ENCODE assay signal across 24 cellular contexts in genomic region chr14:101411151-101411550, GRCh38.
DNase-seq lines count a peak whose midpoint lies in the region; ATAC-seq, FAIRE-seq and TF ChIP-seq lines count a peak whose summit lies in the region.
"Had no signal": no experiment of that assay in that cellular context is flagged by ENCODE, and none has a peak within 500 bp of the region (broad histone marks: within the 10 kb centered on the region; RNA-seq: fewer than 3 reads in every experiment).

No MANE protein-coding gene starts in this region.

- no peak overlapping the region for H2AFZ ChIP-seq in HCT116 (ENCODE audit: low read depth, low read length, poor library complexity, severe bottlenecking)

- RAD21 ChIA-PET in HCT116 (lab: Charles Lee; ENCODE audit: low non-redundant PET in 1 of 2, low total read pairs in 2 of 2, uncharacterized antibody in 2 of 2, unreplicated experiment in 2 of 2), result no interaction called here

- H3K9me2 ChIP-seq in HCT116 (ENCODE audit: insufficient read depth), result no peaks in the 10 kb centered on the region

- no peaks in the 10 kb centered on the region for H3K9me3 ChIP-seq in HCT116 (ENCODE audit: control insufficient read depth in 1 of 2, insufficient read depth in 1 of 2, low read depth in 1 of 2, low read length in 2 of 2)
- no peaks in the 10 kb centered on the region for H3K9me3 ChIP-seq in vagina
- H3K9me3 ChIP-seq: BLaER1 treated with 17β-estradiol and CSF1 and Interleukin-3, amounts not matched to agents 10 nM and 100 nM had no signal

- intact Hi-C loops in HCT116 (cut with micrococcal nuclease), result no loop called here
- intact Hi-C loops in vagina (cut with DNase I), result no loop called here

- H3K36me3 ChIP-seq in HCT116 (ENCODE audit: control insufficient read depth in 1 of 2, insufficient read depth in 2 of 2, low read length in 2 of 2) (no peaks in the 10 kb centered on the region), bronchial epithelial cell (ENCODE audit: control insufficient read depth, insufficient read depth, low read length) (no peaks in the 10 kb centered on the region), vagina (no peaks in the 10 kb centered on the region)
- H3K36me3 ChIP-seq: BLaER1 treated with 17β-estradiol and CSF1 and Interleukin-3, amounts not matched to agents 10 nM and 100 nM had no signal

- no peaks in the 10 kb centered on the region for H3K79me2 ChIP-seq in HCT116 (ENCODE audit: insufficient read depth, low read length)

- DNase-seq in HCT116 (ENCODE audit: low read depth, low spot score) (no peak), bronchial epithelial cell (ENCODE audit: low read depth) (no peak), vagina (ENCODE audit: extremely low spot score in 2 of 2) (no peak), ACHN (no peak), left lobe of liver (ENCODE audit: low spot score) (no peak)
- DNase-seq: 8988T; AML-193; CD4-positive, alpha-beta memory T cell; CD4-positive, CD25-positive, alpha-beta regulatory T cell; CD8-positive, alpha-beta memory T cell; COR-L47; DMS 273 treated with DMSO at 0.1 percent for 48 hours; DMS153; DMS53; DMS79; DND-41; EL; GDM1 had no signal

- no TSS peak for BruUV-seq in HCT116 (replicated peaks; lab: Mats Ljungman, UMichigan)

- no peaks in the 10 kb centered on the region for H4K20me1 ChIP-seq in HCT116 (ENCODE audit: insufficient read depth)
- H4K20me1 ChIP-seq: BLaER1 treated with 17β-estradiol and CSF1 and Interleukin-3, amounts not matched to agents 10 nM and 100 nM had no signal

- TF ChIP-seq POLR2A in HCT116 (IDR thresholded peaks at IDR 0.05; ENCODE audit: borderline replicate concordance, extremely low read depth, insufficient read depth, insufficient read length) (no peak), vagina (IDR thresholded peaks at IDR 0.05) (no peak)

- H3K4me3 ChIP-seq in HCT116 (replicated peaks in 1 of 2; ENCODE audit: low read depth in 1 of 2, low read length in 2 of 2), result no peak overlapping the region
- no peak overlapping the region for H3K4me3 ChIP-seq in bronchial epithelial cell (ENCODE audit: low read depth, low read length)
- H3K4me3 ChIP-seq in vagina, result no peak overlapping the region
- H3K4me3 ChIP-seq: BLaER1 treated with 17β-estradiol and CSF1 and Interleukin-3, amounts not matched to agents 10 nM and 100 nM; GM12878 had no signal

- no peak overlapping the region for H3K9ac ChIP-seq in HCT116 (ENCODE audit: low read length)
- H3K9ac ChIP-seq: BLaER1 treated with 17β-estradiol and CSF1 and Interleukin-3, amounts not matched to agents 10 nM and 100 nM had no signal

- in situ Hi-C loops in ACHN (cut with HindIII; ENCODE audit: low pct_ligation_motif_present, low pct_unique_long_range_greater_than_20kb, low sequenced_read_pairs), result no loop called here

- POLR2A ChIA-PET in HCT116 (lab: Charles Lee), result no interaction called here

- TF ChIP-seq RAD21 in HCT116 (IDR thresholded peaks at IDR 0.05; ENCODE audit: low read depth), result peak; percentile 12; the same call in 1 of the 2 replicates

- peaks cover 13 to 15% of the 10 kb centered on the region in 2 experiments; a peak in 3 of 4 replicates for H3K4me1 ChIP-seq in HCT116 (ENCODE audit: control insufficient read depth in 1 of 2, insufficient read depth in 2 of 2, low read length in 2 of 2)
- peaks cover 43% of the 10 kb centered on the region for H3K4me1 ChIP-seq in vagina

- TF ChIP-seq CTCF in HCT116 (IDR thresholded peaks at IDR 0.05 in 2 of 3, conservative IDR thresholded peaks at IDR 0.05 in 1 of 3; ENCODE audit: borderline replicate concordance in 1 of 3, insufficient read depth in 1 of 3, low read depth in 2 of 3, low read length in 2 of 3), result no peak
- TF ChIP-seq CTCF in bronchial epithelial cell (IDR thresholded peaks at IDR 0.05; ENCODE audit: insufficient read depth, low read length, severe bottlenecking), result no peak
- TF ChIP-seq CTCF in vagina (IDR thresholded peaks at IDR 0.05), result no peak

- no peak for ATAC-seq in HCT116
- ATAC-seq in left lobe of liver, result no peak
- ATAC-seq: GM12878 had no signal

- CTCF ChIA-PET in HCT116 (lab: Charles Lee), result no interaction called here

- H3K27me3 ChIP-seq in HCT116 (ENCODE audit: insufficient read depth, low read length) (no peaks in the 10 kb centered on the region), bronchial epithelial cell (ENCODE audit: control insufficient read depth, insufficient read depth, low read length) (peaks cover 3% of the 10 kb centered on the region), vagina (no peaks in the 10 kb centered on the region)
- H3K27me3 ChIP-seq: BLaER1 treated with 17β-estradiol and CSF1 and Interleukin-3, amounts not matched to agents 10 nM and 100 nM had no signal

- FAIRE-seq in bronchial epithelial cell (lab: Jason Lieb, UNC), result peak; percentile 81
- FAIRE-seq: A204.1, GM12878, GM12892, GM18507 had no signal

- no peak overlapping the region for H3K27ac ChIP-seq in HCT116 (ENCODE audit: low read depth, low read length)
- peak overlapping the region; percentile 78 for H3K27ac ChIP-seq in vagina
- H3K27ac ChIP-seq: BLaER1 treated with 17β-estradiol and CSF1 and Interleukin-3, amounts not matched to agents 10 nM and 100 nM; C4-2B had no signal

- H3K4me2 ChIP-seq in HCT116 (ENCODE audit: low read length), result no peak overlapping the region

TF ChIP-seq in HCT116, 20 proteins besides CTCF, POLR2A, EP300 and RAD21:
- TF ChIP-seq JUND (IDR thresholded peaks at IDR 0.05) (no peak), EZH2 (IDR thresholded peaks at IDR 0.05) (no peak), FOSL1 (IDR thresholded peaks at IDR 0.05; ENCODE audit: low read depth) (no peak), POLR2AphosphoS5 (IDR thresholded peaks at IDR 0.05; ENCODE audit: low read depth, low read length) (no peak), REST (IDR thresholded peaks at IDR 0.05; ENCODE audit: low read depth) (no peak)
TF ChIP-seq in HCT116: peak in this region for 0.
